Comparison of ENCODE assay signal across 8 cellular contexts in genomic region chr11:44538375-44539054, GRCh38. TPM values are rescaled to one million over a fixed set of nuclear protein-coding genes. Genes with fewer than 3 reads are reported as not detected.
A peak's percentile ranks its signal among the peaks of the same experiment; 100 is the strongest.
DNase-seq lines count a peak whose midpoint lies in the region; ATAC-seq, FAIRE-seq and TF ChIP-seq lines count a peak whose summit lies in the region.

No MANE protein-coding gene starts in this region.

- no peaks in the 10 kb centered on the region for H3K36me3 Mint-ChIP-seq in activated T-helper 17 cell treated with anti-CD3 and anti-CD28 coated beads, Interleukin-2, amount 50 U/mL, for 72 hours (ENCODE audit: low read depth)
- H3K36me3 Mint-ChIP-seq in osteocyte (ENCODE audit: unreplicated experiment): no peaks in the 10 kb centered on the region

- H3K4me1 Mint-ChIP-seq in activated T-helper 17 cell treated with anti-CD3 and anti-CD28 coated beads, Interleukin-2, amount 50 U/mL, for 72 hours: no peaks in the 10 kb centered on the region
- no peaks in the 10 kb centered on the region for H3K4me1 Mint-ChIP-seq in osteocyte (ENCODE audit: unreplicated experiment)

- H3K27ac Mint-ChIP-seq in activated T-helper 17 cell treated with anti-CD3 and anti-CD28 coated beads, Interleukin-2, amount 50 U/mL, for 72 hours: no peak overlapping the region
- H3K27ac Mint-ChIP-seq in osteocyte (ENCODE audit: unreplicated experiment): no peak overlapping the region

- no peak overlapping the region for H3K4me3 Mint-ChIP-seq in activated T-helper 17 cell treated with anti-CD3 and anti-CD28 coated beads, Interleukin-2, amount 50 U/mL, for 72 hours
- H3K4me3 Mint-ChIP-seq in osteocyte (ENCODE audit: unreplicated experiment): no peak overlapping the region

- peak; percentile 90 for DNase-seq in COLO829 (ENCODE audit: low spot score)
- DNase-seq in SHP77 (lab: John Stamatoyannopoulos, UW): peak; percentile 55
- peak; percentile 72 to 91 for DNase-seq in frontal cortex (ENCODE audit: low spot score in 2 of 2)
- DNase-seq in osteocyte (ENCODE audit: extremely low spot score, unreplicated experiment): peak; percentile 92
- DNase-seq in tibial artery: peak; percentile 63 to 79

- no peak overlapping the region for H3K27ac ChIP-seq in tibial artery

- no peak overlapping the region for H3K9ac ChIP-seq in Loucy (ENCODE audit: low read depth, low read length, poor library complexity, severe bottlenecking)

- H3K9me3 Mint-ChIP-seq in activated T-helper 17 cell treated with anti-CD3 and anti-CD28 coated beads, Interleukin-2, amount 50 U/mL, for 72 hours: no peaks in the 10 kb centered on the region
- no peaks in the 10 kb centered on the region for H3K9me3 Mint-ChIP-seq in osteocyte (ENCODE audit: unreplicated experiment)

- intact Hi-C loops in tibial artery (cut with DNase I; ENCODE audit: low total_unique reads): no loop called here

- H3K79me2 ChIP-seq in Loucy (ENCODE audit: insufficient read depth, low read length): no peaks in the 10 kb centered on the region

- FAIRE-seq in frontal cortex (lab: Jason Lieb, UNC): no peak

- no peaks in the 10 kb centered on the region for H3K4me1 ChIP-seq in Loucy (ENCODE audit: insufficient read depth, low read length, poor library complexity, severe bottlenecking)
- peaks cover 0 to 6% (median 1%) of the 10 kb centered on the region in 4 donors for H3K4me1 ChIP-seq in tibial artery

- H2AFZ ChIP-seq in Loucy (ENCODE audit: low read length): peak overlapping the region; percentile 58; the same call in 1 of the 2 replicates

- peak overlapping the region; percentile 25 for H3K4me2 ChIP-seq in Loucy (ENCODE audit: low read depth, low read length, poor library complexity, severe bottlenecking)

- H3F3A ChIP-seq in Loucy (ENCODE audit: low read depth): no peaks in the 10 kb centered on the region

- H3K9me2 ChIP-seq in Loucy (replicated peaks; ENCODE audit: low read depth, low read length): no peaks in the 10 kb centered on the region

- ATAC-seq in GM21529 (IDR thresholded peaks at IDR 0.05; ENCODE audit: unreplicated experiment): peak; percentile 88
- ATAC-seq in activated T-helper 17 cell treated with anti-CD3 and anti-CD28 coated beads, Interleukin-2, amount 50 U/mL, for 72 hours (replicated peaks): peak; percentile 91

- no peaks in the 10 kb centered on the region for H3K27me3 ChIP-seq in Loucy (ENCODE audit: insufficient read depth, low read length, poor library complexity, severe bottlenecking)
- peaks cover 0 to 26% of the 10 kb centered on the region in 2 donors for H3K27me3 ChIP-seq in tibial artery

- TF ChIP-seq CTCF in Loucy (conservative IDR thresholded peaks at IDR 0.05; ENCODE audit: low read length): peak; percentile 94
- peak; percentile 99 for TF ChIP-seq CTCF in osteocyte (IDR thresholded peaks at IDR 0.05)
- TF ChIP-seq CTCF in tibial artery (IDR thresholded peaks at IDR 0.05): peak; percentile 91 to 97

- H4K20me1 ChIP-seq in Loucy (ENCODE audit: insufficient read depth, low read length, poor library complexity, severe bottlenecking): no peaks in the 10 kb centered on the region

- H3K9me3 ChIP-seq in Loucy (ENCODE audit: insufficient read depth, low read depth, low read length): no peaks in the 10 kb centered on the region
- H3K9me3 ChIP-seq in tibial artery: no peaks in the 10 kb centered on the region

- peaks cover 7% of the 10 kb centered on the region for H3K27me3 Mint-ChIP-seq in activated T-helper 17 cell treated with anti-CD3 and anti-CD28 coated beads, Interleukin-2, amount 50 U/mL, for 72 hours
- H3K27me3 Mint-ChIP-seq in osteocyte (ENCODE audit: unreplicated experiment): peaks cover 15% of the 10 kb centered on the region

- H3K36me3 ChIP-seq in Loucy (ENCODE audit: insufficient read depth, low read length): no peaks in the 10 kb centered on the region
- H3K36me3 ChIP-seq in tibial artery: no peaks in the 10 kb centered on the region

- H3K4me3 ChIP-seq in Loucy (ENCODE audit: low read length, poor library complexity, severe bottlenecking) (no peak overlapping the region), tibial artery (no peak overlapping the region)

RNA-seq across cellular contexts. Expression of gene CD82, which starts 26.9 kb away (rescaled TPM):
- 100 to 1,000 TPM; 147 to 620 TPM for total RNA-seq in activated T-helper 17 cell treated with anti-CD3 and anti-CD28 coated beads, Interleukin-2, amount 50 U/mL, for 72 hours
- 6.5 TPM for total RNA-seq in frontal cortex
- total RNA-seq in osteocyte: 29.5 and 34.6 TPM in 2 replicates
